Comparison of ENCODE assay signal across 13 cellular contexts in genomic region chr20:36548006-36548315, GRCh38. TPM values are rescaled to one million over a fixed set of nuclear protein-coding genes. Genes with fewer than 3 reads are reported as not detected.
DNase-seq lines count a peak whose midpoint lies in the region; ATAC-seq and TF ChIP-seq lines count a peak whose summit lies in the region.
"Had no signal": no experiment of that assay in that cellular context is flagged by ENCODE, and none has a peak within 500 bp of the region (broad histone marks: within the 10 kb centered on the region; RNA-seq: fewer than 3 reads in every experiment).

No MANE protein-coding gene starts in this region.

- H3K27me3 Mint-ChIP-seq in type B pancreatic cell = no peaks in the 10 kb centered on the region
- H3K27me3 Mint-ChIP-seq: effector memory CD8-positive, alpha-beta T cell had no signal

- POLR2A ChIA-PET in PC-3 (lab: Charles Lee; ENCODE audit: unreplicated experiment) = interaction anchor here (0.7 kb wide), 1 partner anchor 13 kb away, joined by 11 read pairs; no protein-coding TSS in a partner anchor

- H3K9me3 Mint-ChIP-seq in type B pancreatic cell = no peaks in the 10 kb centered on the region
- H3K9me3 Mint-ChIP-seq: effector memory CD8-positive, alpha-beta T cell had no signal

- H3K4me3 ChIP-seq in PC-3 (ENCODE audit: low read length) = no peak overlapping the region
- no peak overlapping the region for H3K4me3 ChIP-seq in foreskin fibroblast (ENCODE audit: low read depth in 1 of 2, low read length in 2 of 2)
- H3K4me3 ChIP-seq: skin epidermis had no signal

- no peaks in the 10 kb centered on the region for H4K20me1 ChIP-seq in PC-3 (ENCODE audit: low read length)

- H3K9me3 ChIP-seq in PC-3 (ENCODE audit: low read length) = no peaks in the 10 kb centered on the region

- H3K9ac ChIP-seq in PC-3 (ENCODE audit: low read length) = no peak overlapping the region

- H3K36me3 ChIP-seq in PC-3 (ENCODE audit: low read depth, low read length) = no peaks in the 10 kb centered on the region

- no peaks in the 10 kb centered on the region for H3K9me2 ChIP-seq in PC-3 (replicated peaks; ENCODE audit: low read length)

- H3K27ac ChIP-seq in PC-3 (ENCODE audit: low read length) = no peak overlapping the region
- H3K27ac ChIP-seq: skin epidermis had no signal

- BruUV-seq in PC-3 (replicated peaks; lab: Mats Ljungman, UMichigan) = no TSS peak

- H2AFZ ChIP-seq in PC-3 (ENCODE audit: low read length) = no peak overlapping the region

- H3K36me3 Mint-ChIP-seq in type B pancreatic cell = no peaks in the 10 kb centered on the region
- H3K36me3 Mint-ChIP-seq: CD14-positive monocyte had no signal

- no peak overlapping the region for H3K4me3 Mint-ChIP-seq in type B pancreatic cell
- H3K4me3 Mint-ChIP-seq: CD14-positive monocyte; effector memory CD8-positive, alpha-beta T cell had no signal

- no peaks in the 10 kb centered on the region for H3K4me1 ChIP-seq in PC-3 (ENCODE audit: insufficient read depth, low read length)

- no peaks in the 10 kb centered on the region for H3K27me3 ChIP-seq in PC-3 (ENCODE audit: low read length)

- H3K4me1 Mint-ChIP-seq in type B pancreatic cell (ENCODE audit: unreplicated experiment) = peaks cover 2% of the 10 kb centered on the region
- H3K4me1 Mint-ChIP-seq: CD14-positive monocyte had no signal

- TF ChIP-seq CTCF in PC-3 (conservative IDR thresholded peaks at IDR 0.05; ENCODE audit: low read depth, low read length) (peak; percentile 42; the same call in 1 of the 2 replicates), foreskin fibroblast (IDR thresholded peaks at IDR 0.05; ENCODE audit: low read depth, low read length) (peak; percentile 7), type B pancreatic cell (conservative IDR thresholded peaks at IDR 0.05) (peak; percentile 38)

- no peak overlapping the region for H3K4me2 ChIP-seq in PC-3 (ENCODE audit: low read length)

- H3K27ac Mint-ChIP-seq in type B pancreatic cell = no peak overlapping the region
- H3K27ac Mint-ChIP-seq: CD14-positive monocyte; effector memory CD8-positive, alpha-beta T cell had no signal

- H3K79me2 ChIP-seq in PC-3 (ENCODE audit: low read length) = no peaks in the 10 kb centered on the region

- intact Hi-C loops in left ventricle myocardium superior (cut with micrococcal nuclease) (no loop called here), left cardiac atrium (cut with DNase I) (no loop called here), PC-3 (cut with micrococcal nuclease) (no loop called here)

- H3F3A ChIP-seq in PC-3 (ENCODE audit: low read length, unreplicated experiment) = no peaks in the 10 kb centered on the region

- CTCF ChIA-PET in PC-3 (lab: Charles Lee) = no interaction called here

- no peak for ATAC-seq in left ventricle myocardium superior
- ATAC-seq in left cardiac atrium = no peak
- no peak for ATAC-seq in PC-3
- no peak for ATAC-seq in HG03439 (IDR thresholded peaks at IDR 0.05; ENCODE audit: unreplicated experiment)
- no peak for ATAC-seq in HG03460 (IDR thresholded peaks at IDR 0.05; ENCODE audit: unreplicated experiment)
- ATAC-seq: effector memory CD8-positive, alpha-beta T cell had no signal

- DNase-seq in left ventricle myocardium superior (peak; percentile 40), left cardiac atrium (no peak), PC-3 (no peak), foreskin fibroblast (no peak), type B pancreatic cell (ENCODE audit: extremely low spot score, unreplicated experiment) (no peak), GM19240 (ENCODE audit: insufficient read length, low spot score) (no peak)
- DNase-seq: effector memory CD8-positive, alpha-beta T cell; GOT3; NCI-H187 had no signal

RNA-seq across cellular contexts. Expression of gene MYL9, which starts 6.6 kb away (rescaled TPM):
- 1,967 TPM for total RNA-seq in left ventricle myocardium superior
- total RNA-seq in left cardiac atrium = 1,000 to 10,000 TPM; 1,946 to 2,055 TPM
- total RNA-seq in PC-3 (2014; rRNA removed) = 10.8 and 12.0 TPM in 2 replicates
- total RNA-seq in type B pancreatic cell (ENCODE audit: low replicate concordance) = 55.1 and 59.0 TPM in 2 replicates

RNA-seq across cellular contexts. Expression of gene TGIF2, which starts 25.4 kb away (rescaled TPM):
- 7.6 TPM for total RNA-seq in left ventricle myocardium superior
- 1 to 10 TPM; 6.4 to 8.8 TPM for total RNA-seq in left cardiac atrium
- 15.2 and 15.7 TPM in 2 replicates for total RNA-seq in PC-3 (2014; rRNA removed)
- 26.9 and 43.5 TPM in 2 replicates for total RNA-seq in type B pancreatic cell (ENCODE audit: low replicate concordance)

RNA-seq across cellular contexts. Expression of gene RAB5IF, which starts 57.6 kb away (rescaled TPM):
- total RNA-seq in left ventricle myocardium superior (53.4 TPM), left cardiac atrium (10 to 100 TPM; 61.6 to 64.2 TPM), PC-3 (2014; rRNA removed) (217 and 255 TPM in 2 replicates), type B pancreatic cell (ENCODE audit: low replicate concordance) (85.8 and 122 TPM in 2 replicates)

Comparison
In these comparisons a context has a peak if more than half of its experiments do, and no peak if none do; other contexts are left out.
1. RNA of gene MYL9, which starts 6.6 kb away (total RNA-seq): 1,946 to 2,055 TPM in left cardiac atrium and 1,967 TPM in left ventricle myocardium superior (single experiment); 55.1 to 59.0 TPM in type B pancreatic cell and 10.8 to 12.0 TPM in PC-3; every median in the first group is over 10 times any median in the second.
2. Peak in every context shown above with its lines, with median percentiles within 50 percentile points of each other: CTCF ChIP-seq.